ENCODE assay signal across 18 cellular contexts in the genomic region with DNA sequence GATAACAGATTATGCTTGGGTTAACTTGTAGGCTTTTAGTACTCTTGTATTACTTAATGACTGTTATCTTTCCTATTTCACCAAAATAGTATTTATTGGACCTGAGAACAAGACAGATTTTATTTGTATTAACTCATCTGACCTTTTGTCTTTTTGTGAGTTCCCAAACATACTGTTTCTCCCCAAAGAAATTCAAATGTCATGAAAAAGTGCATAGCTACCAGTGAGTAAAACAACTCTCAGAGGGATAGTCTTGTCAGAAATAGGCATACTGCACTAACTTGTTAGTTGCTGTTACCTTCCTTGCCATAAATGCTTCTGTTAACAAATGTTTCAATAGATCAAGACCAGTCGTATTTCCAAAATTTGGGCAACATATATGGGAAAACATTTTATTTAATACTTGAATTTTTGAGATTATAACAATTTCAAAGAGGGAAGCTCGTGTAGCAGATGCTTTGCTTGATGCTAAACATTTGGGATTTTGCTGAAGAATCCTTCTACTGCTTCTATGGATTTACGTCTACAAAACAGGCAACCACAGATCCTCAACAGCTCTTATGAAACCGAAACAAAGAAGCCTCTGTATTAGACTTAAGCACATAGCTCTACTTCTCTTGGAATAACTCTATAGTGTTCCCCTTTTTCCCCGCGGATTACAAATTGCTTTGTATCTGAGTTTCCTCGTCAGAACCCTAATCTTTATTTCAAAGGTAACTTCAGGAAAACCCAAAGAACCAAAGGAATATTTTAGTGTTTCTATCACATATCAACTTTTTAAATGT.
A peak's percentile ranks its signal among the peaks of the same experiment; 100 is the strongest.
DNase-seq lines count a peak whose midpoint lies in the region; ATAC-seq and TF ChIP-seq lines count a peak whose summit lies in the region.
"Had no signal": no experiment of that assay in that cellular context is flagged by ENCODE, and none has a peak within 500 bp of the region (broad histone marks: within the 10 kb centered on the region; RNA-seq: fewer than 3 reads in every experiment).

No MANE protein-coding gene starts in this region.

- H3K4me2 ChIP-seq in osteoblast (ENCODE audit: insufficient read depth, low read length), result peak overlapping the region; percentile 17

- H3K4me3 ChIP-seq in osteoblast (ENCODE audit: insufficient read depth, low read length) (no peak overlapping the region), gastrocnemius medialis (no peak overlapping the region)
- H3K4me3 ChIP-seq: K562, SJSA1 had no signal

- intact Hi-C loops in gastrocnemius medialis (cut with DNase I; ENCODE audit: low total_unique reads), result no loop called here

- H3K27me3 ChIP-seq in osteoblast (ENCODE audit: insufficient read depth, low read length) (no peaks in the 10 kb centered on the region), gastrocnemius medialis (no peaks in the 10 kb centered on the region)
- H3K27me3 ChIP-seq: SJSA1 had no signal

- in situ Hi-C loops in gastrocnemius medialis (cut with MboI; ENCODE audit: low sequenced_read_pairs in 4 of 4), result no loop called here

- H3K36me3 ChIP-seq in osteoblast (ENCODE audit: insufficient read depth, low read length) (no peaks in the 10 kb centered on the region), gastrocnemius medialis (no peaks in the 10 kb centered on the region)
- H3K36me3 ChIP-seq: SJSA1 had no signal

- H4K20me1 ChIP-seq in osteoblast (ENCODE audit: insufficient read depth, low read length), result no peaks in the 10 kb centered on the region

- H3K27ac ChIP-seq in osteoblast (ENCODE audit: low read depth, low read length), result no peak overlapping the region
- H3K27ac ChIP-seq in gastrocnemius medialis, result no peak overlapping the region
- H3K27ac ChIP-seq: SJSA1 had no signal

- ATAC-seq in GM18861 (IDR thresholded peaks at IDR 0.05; ENCODE audit: unreplicated experiment) (peak; percentile 33), HG02798 (IDR thresholded peaks at IDR 0.05; ENCODE audit: poor library complexity, unreplicated experiment) (peak; percentile 54), gastrocnemius medialis (no peak), GM19023 (IDR thresholded peaks at IDR 0.05; ENCODE audit: unreplicated experiment) (no peak)
- ATAC-seq: esophagus mucosa, K562 had no signal

- peaks cover 5% of the 10 kb centered on the region for H3K79me2 ChIP-seq in osteoblast (ENCODE audit: insufficient read depth, low read length)

- TF ChIP-seq CTCF in osteoblast (IDR thresholded peaks at IDR 0.05; ENCODE audit: extremely low read depth, low read depth, low read length) (no peak), gastrocnemius medialis (IDR thresholded peaks at IDR 0.05 in 4 of 5, conservative IDR thresholded peaks at IDR 0.05 in 1 of 5) (no peak)

- TF ChIP-seq POLR2A in gastrocnemius medialis (IDR thresholded peaks at IDR 0.05), result no peak

- DNase-seq in RPMI7951 (ENCODE audit: low read depth) (peak; percentile 60), osteoblast (ENCODE audit: insufficient read length, low spot score, missing footprints) (peak; percentile 21), gastrocnemius medialis (no peak), NCI-H1436 treated with DMSO at 0.1 percent for 48 hours (lab: John Stamatoyannopoulos, UW) (no peak), KG1 (lab: John Stamatoyannopoulos, UW) (no peak)
- DNase-seq: activated CD4-positive, alpha-beta T cell treated with anti-CD3 and anti-CD28 coated beads, Interleukin-2, amount 50 U/mL, for 1 hour; Calu3; NCI-H1417 treated with DMSO at 0.1 percent for 48 hours; NCI-H2227 treated with DMSO at 0.1 percent for 48 hours; NK-92 treated with Interleukin-12 subunit alpha and Interleukin-12 subunit beta, amount 100 ng/mL, for 24 hours; stimulated activated CD4-positive, alpha-beta T cell treated with anti-CD3 and anti-CD28 coated beads, Interleukin-2, amount 100 ng/mL, for 24 hours; substantia nigra had no signal

- H3K9me3 ChIP-seq in osteoblast (ENCODE audit: low read depth, low read length) (no peaks in the 10 kb centered on the region), gastrocnemius medialis (peaks cover 0 to 7% (median 0%) of the 10 kb centered on the region in 3 donors)
- H3K9me3 ChIP-seq: SJSA1 had no signal

- peak overlapping the region; percentile 20 for H2AFZ ChIP-seq in osteoblast (ENCODE audit: low read length)

- H3K4me1 ChIP-seq in osteoblast (ENCODE audit: insufficient read depth, low read length) (no peaks in the 10 kb centered on the region), gastrocnemius medialis (no peaks in the 10 kb centered on the region)
- H3K4me1 ChIP-seq: SJSA1 had no signal

Comparison
In these comparisons a context has a peak if more than half of its experiments do, and no peak if none do; other contexts are left out.
1. ATAC-seq: peak in GM18861 (single experiment) and HG02798 (single experiment); none in gastrocnemius medialis (0 of 2) and GM19023 (single experiment).
2. DNase-seq: peak in RPMI7951 (single experiment) and osteoblast (single experiment); none in gastrocnemius medialis (0 of 2), NCI-H1436 treated with DMSO at 0.1 percent for 48 hours (single experiment) and KG1 (single experiment).